Comparison of ENCODE assay signal across 9 cellular contexts in genomic region chr2:43312751-43313641, GRCh38.
A peak's percentile ranks its signal among the peaks of the same experiment; 100 is the strongest.
DNase-seq lines count a peak whose midpoint lies in the region; ATAC-seq lines count a peak whose summit lies in the region.
"Had no signal": no experiment of that assay in that cellular context is flagged by ENCODE, and none has a peak within 500 bp of the region (broad histone marks: within the 10 kb centered on the region; RNA-seq: fewer than 3 reads in every experiment).

No MANE protein-coding gene starts in this region.

- ATAC-seq in GM21360 (IDR thresholded peaks at IDR 0.05; ENCODE audit: unreplicated experiment): no peak

- DNase-seq in DMS 273 treated with DMSO at 0.1 percent for 48 hours (lab: John Stamatoyannopoulos, UW): peak; percentile 34
- DNase-seq in NCI-H774 (lab: John Stamatoyannopoulos, UW): peak; percentile 32
- DNase-seq in fibroblast of gingiva (ENCODE audit: low read depth): peak; percentile 86
- DNase-seq in renal cortical epithelial cell (ENCODE audit: low read depth): peak; percentile 90
- no peak for DNase-seq in NCI-H187 (lab: John Stamatoyannopoulos, UW)
- no peak for DNase-seq in RPMI8226
- DNase-seq in caudate nucleus (lab: John Stamatoyannopoulos, UW): no peak
- DNase-seq: activated CD4-positive, CD25-positive, alpha-beta regulatory T cell treated with anti-CD3 and anti-CD28 coated beads, Interleukin-2, amount 50 U/mL, for 72 hours had no signal

- no peak overlapping the region for H3K27ac ChIP-seq in caudate nucleus (ENCODE audit: low read depth, low read length)

Comparison
In these comparisons a context has a peak if more than half of its experiments do, and no peak if none do; other contexts are left out.
1. DNase-seq: peak in DMS 273 treated with DMSO at 0.1 percent for 48 hours (single experiment), NCI-H774 (single experiment), fibroblast of gingiva (single experiment) and renal cortical epithelial cell (single experiment); none in NCI-H187 (0 of 2), RPMI8226 (single experiment) and caudate nucleus (0 of 61).